8 cellular contexts compared by ENCODE assay signal in genomic region chr20:57622579-57623381, GRCh38. TPM values are rescaled to one million over a fixed set of nuclear protein-coding genes. Genes with fewer than 3 reads are reported as not detected.
DNase-seq lines count a peak whose midpoint lies in the region; ATAC-seq and TF ChIP-seq lines count a peak whose summit lies in the region.

No MANE protein-coding gene starts in this region.

- H3K9me3 ChIP-seq in RWPE2 (ENCODE audit: severe bottlenecking) (peaks cover 5% of the 10 kb centered on the region), right atrium auricular region (peaks cover 0 to 17% of the 10 kb centered on the region in 2 donors)

- CTCF ChIA-PET in activated naive CD4-positive, alpha-beta T cell treated with anti-CD3 and anti-CD28 coated beads for 36 hours (lab: Charles Lee) = interaction anchor here (0.6 to 4.6 kb wide), 17 partner anchors 8 to 1409 kb away, joined by 3 to 32 read pairs (median 3); no protein-coding TSS in a partner anchor

- intact Hi-C loops in activated naive CD4-positive, alpha-beta T cell treated with anti-CD3 and anti-CD28 coated beads for 36 hours (cut with micrococcal nuclease) = loop anchor here (1.0 to 10.0 kb wide), 5 partner anchors 32 to 1632 kb away; no protein-coding TSS in a partner anchor

- H3K4me1 Mint-ChIP-seq in activated naive CD4-positive, alpha-beta T cell treated with anti-CD3 and anti-CD28 coated beads for 36 hours (ENCODE audit: low read depth) = peaks cover 71% of the 10 kb centered on the region

- H3K27ac ChIP-seq in RWPE2 (ENCODE audit: poor library complexity, severe bottlenecking) (peak overlapping the region; percentile 71), right atrium auricular region (no peak overlapping the region)

- ATAC-seq in RWPE2 (ENCODE audit: low read depth) (peak; percentile 92), HG03457 (IDR thresholded peaks at IDR 0.05; ENCODE audit: unreplicated experiment) (no peak)

- peak; percentile 51 for DNase-seq in CD1c-positive myeloid dendritic cell (ENCODE audit: extremely low spot score)
- peak; percentile 99 for DNase-seq in HPDE6-E6E7 (ENCODE audit: extremely low spot score)
- peak; percentile 100 for DNase-seq in RWPE2 (ENCODE audit: low spot score)
- DNase-seq in activated naive CD4-positive, alpha-beta T cell treated with anti-CD3 and anti-CD28 coated beads for 36 hours = peak; percentile 88
- DNase-seq in right atrium auricular region (ENCODE audit: low spot score) = peak; percentile 55
- peak; percentile 51 to 65 (median 59) for DNase-seq in stimulated activated CD4-positive, alpha-beta T cell treated with anti-CD3 and anti-CD28 coated beads, Interleukin-12 subunit alpha, Interleukin-12 subunit beta, amount 100 ng/mL, for 48 hours (ENCODE audit: low read depth in 2 of 3, low spot score in 1 of 3)
- DNase-seq in OCI-M2 (lab: John Stamatoyannopoulos, UW; ENCODE audit: unreplicated experiment) = no peak

- H3K4me3 Mint-ChIP-seq in activated naive CD4-positive, alpha-beta T cell treated with anti-CD3 and anti-CD28 coated beads for 36 hours = no peak overlapping the region

- no peak overlapping the region for H3K27ac Mint-ChIP-seq in activated naive CD4-positive, alpha-beta T cell treated with anti-CD3 and anti-CD28 coated beads for 36 hours

- H3K4me1 ChIP-seq in RWPE2 (ENCODE audit: insufficient read depth, poor library complexity, severe bottlenecking) (peaks cover 39% of the 10 kb centered on the region), right atrium auricular region (peaks cover 0 to 7% of the 10 kb centered on the region in 2 donors)

- H3K4me3 ChIP-seq in RWPE2 (ENCODE audit: severe bottlenecking) (no peak overlapping the region), right atrium auricular region (no peak overlapping the region)

- peaks cover 11% of the 10 kb centered on the region for H3K9me3 Mint-ChIP-seq in activated naive CD4-positive, alpha-beta T cell treated with anti-CD3 and anti-CD28 coated beads for 36 hours

- no peaks in the 10 kb centered on the region for H3K27me3 ChIP-seq in RWPE2 (ENCODE audit: insufficient read depth, poor library complexity, severe bottlenecking)
- H3K27me3 ChIP-seq in right atrium auricular region = no peaks in the 10 kb centered on the region

- peaks cover 22% of the 10 kb centered on the region for H3K36me3 Mint-ChIP-seq in activated naive CD4-positive, alpha-beta T cell treated with anti-CD3 and anti-CD28 coated beads for 36 hours (ENCODE audit: low read depth)

- H3K27me3 Mint-ChIP-seq in activated naive CD4-positive, alpha-beta T cell treated with anti-CD3 and anti-CD28 coated beads for 36 hours (ENCODE audit: low read depth) = no peaks in the 10 kb centered on the region

- H3K36me3 ChIP-seq in RWPE2 (ENCODE audit: low read depth) = no peaks in the 10 kb centered on the region
- H3K36me3 ChIP-seq in right atrium auricular region = no peaks in the 10 kb centered on the region

- TF ChIP-seq CTCF in RWPE2 (IDR thresholded peaks at IDR 0.05; ENCODE audit: poor library complexity, severe bottlenecking) = peak; percentile 100
- peak in 1 of 2 donors; percentile 78 for TF ChIP-seq CTCF in right atrium auricular region (IDR thresholded peaks at IDR 0.05)

RNA-seq across cellular contexts. Expression of gene ZBP1, which starts 2.6 kb away (rescaled TPM):
- under 1 TPM in 1 of 2 experiments, not detected in 1; 0.14 TPM for total RNA-seq in activated naive CD4-positive, alpha-beta T cell treated with anti-CD3 and anti-CD28 coated beads for 36 hours
- total RNA-seq in right atrium auricular region = not detected
